In the genomic region with DNA sequence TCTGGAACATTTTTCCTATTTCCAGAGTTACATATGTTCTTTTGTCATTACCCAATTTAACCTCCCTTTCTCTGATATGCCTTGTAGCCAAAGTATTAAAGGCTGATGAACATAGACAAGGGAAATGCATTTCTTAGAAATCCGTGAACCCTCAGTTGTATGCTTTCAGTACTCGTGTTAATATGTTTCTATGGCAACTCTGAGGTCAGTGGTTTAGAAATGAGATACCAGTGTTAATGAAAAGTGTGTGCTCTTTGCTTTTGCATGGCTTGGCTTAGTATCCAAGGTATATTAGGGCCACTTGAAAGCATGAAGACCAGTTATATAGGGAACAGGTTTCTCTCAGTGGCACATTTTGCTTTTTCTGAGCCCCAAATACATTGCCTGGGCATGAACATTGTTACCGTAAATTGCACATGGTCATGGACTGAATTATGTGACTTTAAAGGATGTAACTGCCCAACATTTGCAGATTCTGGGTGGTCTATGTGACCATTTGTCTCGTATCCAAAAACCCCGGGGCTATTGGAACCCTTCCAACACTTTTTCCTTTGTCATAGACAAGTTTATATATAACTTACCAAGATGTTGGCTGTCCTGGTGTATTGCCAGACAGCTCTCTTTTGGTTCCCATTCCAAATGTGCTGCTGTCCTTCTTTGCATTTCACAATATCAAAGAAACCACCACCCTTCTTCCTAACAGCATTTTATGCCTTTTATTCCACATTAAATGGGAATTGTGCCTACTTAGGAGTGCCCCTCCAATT, we compare ENCODE assay signal across 12 cellular contexts. TPM values are rescaled to one million over a fixed set of nuclear protein-coding genes. Genes with fewer than 3 reads are reported as not detected.
A peak's percentile ranks its signal among the peaks of the same experiment; 100 is the strongest.
DNase-seq lines count a peak whose midpoint lies in the region; ATAC-seq and TF ChIP-seq lines count a peak whose summit lies in the region.
"Had no signal": no experiment of that assay in that cellular context is flagged by ENCODE, and none has a peak within 500 bp of the region (broad histone marks: within the 10 kb centered on the region; RNA-seq: fewer than 3 reads in every experiment).

No MANE protein-coding gene starts in this region.

- H3K36me3 Mint-ChIP-seq in T-cell = peaks cover 9% of the 10 kb centered on the region

- ATAC-seq in GM18498 (IDR thresholded peaks at IDR 0.05; ENCODE audit: unreplicated experiment) = peak; percentile 57
- ATAC-seq in T-cell (replicated peaks in 1 of 4) = no peak
- no peak for ATAC-seq in GM19328 (IDR thresholded peaks at IDR 0.05; ENCODE audit: unreplicated experiment)

- H3K79me2 ChIP-seq in SK-N-SH (ENCODE audit: insufficient read depth) = no peaks in the 10 kb centered on the region

- TF ChIP-seq RAD21 in SK-N-SH (IDR thresholded peaks at IDR 0.05; ENCODE audit: low read length) = no peak

- H3K27me3 ChIP-seq in BLaER1 treated with 17β-estradiol and CSF1 and Interleukin-3, amounts not matched to agents 10 nM and 100 nM = no peaks in the 10 kb centered on the region
- H3K27me3 ChIP-seq in SK-N-SH (ENCODE audit: insufficient read depth) = no peaks in the 10 kb centered on the region

- DNase-seq in SK-N-SH (peak; percentile 25), glomerular visceral epithelial cell (ENCODE audit: extremely low spot score) (peak; percentile 31), NCI-H510A (lab: John Stamatoyannopoulos, UW) (no peak), T-cell (no peak), occipital lobe (lab: John Stamatoyannopoulos, UW) (no peak)
- DNase-seq: activated CD4-positive, alpha-beta T cell treated with anti-CD3 and anti-CD28 coated beads for 4 hours; activated naive CD4-positive, alpha-beta T cell; DMS153; NCI-H446 had no signal

- H3K36me3 ChIP-seq in BLaER1 treated with 17β-estradiol and CSF1 and Interleukin-3, amounts not matched to agents 10 nM and 100 nM = peaks cover 17 to 52% (median 23%) of the 10 kb centered on the region in 11 experiments; a peak in 21 of 22 replicates
- H3K36me3 ChIP-seq in SK-N-SH (replicated peaks in 1 of 2; ENCODE audit: control insufficient read depth in 1 of 2, insufficient read depth in 2 of 2, low read length in 1 of 2) = peaks cover 23 to 34% of the 10 kb centered on the region in 2 experiments

- no peak overlapping the region for H3K4me3 Mint-ChIP-seq in T-cell

- peak overlapping the region in 6 of 11 experiments; percentile 2 to 36 (median 18); a peak in 6 of 22 replicates for H3K4me2 ChIP-seq in BLaER1 treated with 17β-estradiol and CSF1 and Interleukin-3, amounts not matched to agents 10 nM and 100 nM
- H3K4me2 ChIP-seq in SK-N-SH = no peak overlapping the region

- H3K4me1 Mint-ChIP-seq in T-cell = peaks cover 0 to 16% (median 8%) of the 10 kb centered on the region in 3 donors

- no peaks in the 10 kb centered on the region for H3K9me3 Mint-ChIP-seq in T-cell

- H3K9ac ChIP-seq in BLaER1 treated with 17β-estradiol and CSF1 and Interleukin-3, amounts not matched to agents 10 nM and 100 nM = no peak overlapping the region
- H3K9ac ChIP-seq in SK-N-SH = no peak overlapping the region

- no peaks in the 10 kb centered on the region for H3F3A ChIP-seq in SK-N-SH (replicated peaks; ENCODE audit: insufficient read depth)

- CTCF ChIA-PET in SK-N-SH (lab: Yijun Ruan, JAX) = interaction anchor here (0.9 to 2.1 kb wide), 4 partner anchors 12 to 179 kb away, joined by 3 to 7 read pairs (median 4); no protein-coding TSS in a partner anchor
- CTCF ChIA-PET in T-cell (lab: Charles Lee) = interaction anchor here in 1 of 2 donors (0.6 kb wide), 1 partner anchor 511 kb away, joined by 5 read pairs; no protein-coding TSS in a partner anchor

- POLR2A ChIA-PET in SK-N-SH (lab: Yijun Ruan, JAX) (no interaction called here), T-cell (lab: Charles Lee) (interaction anchor here (0.5 to 0.7 kb wide), 2 partner anchors 262 to 315 kb away, joined by 4 to 8 read pairs; no protein-coding TSS in a partner anchor)

- TF ChIP-seq EP300 in SK-N-SH (IDR thresholded peaks at IDR 0.05; ENCODE audit: borderline replicate concordance in 1 of 2, low read depth in 1 of 2, low read length in 1 of 2) = no peak

- H3K4me3 ChIP-seq in BLaER1 treated with 17β-estradiol and CSF1 and Interleukin-3, amounts not matched to agents 10 nM and 100 nM = no peak overlapping the region
- no peak overlapping the region for H3K4me3 ChIP-seq in SK-N-SH (ENCODE audit: low read depth in 2 of 2, low read length in 1 of 2)

- peaks cover 0 to 13% (median 0%) of the 10 kb centered on the region in 11 experiments; a peak in 2 of 22 replicates for H4K20me1 ChIP-seq in BLaER1 treated with 17β-estradiol and CSF1 and Interleukin-3, amounts not matched to agents 10 nM and 100 nM
- no peaks in the 10 kb centered on the region for H4K20me1 ChIP-seq in SK-N-SH (ENCODE audit: insufficient read depth)

- no peak overlapping the region for H3K27ac Mint-ChIP-seq in T-cell

- WGBS in SK-N-SH (ENCODE audit: low lambda C conversion rate) = 59% methylated on average over 5 of the region's 5 CpGs

- H3K27me3 Mint-ChIP-seq in T-cell = no peaks in the 10 kb centered on the region

- no peak overlapping the region for H3K27ac ChIP-seq in BLaER1 treated with 17β-estradiol and CSF1 and Interleukin-3, amounts not matched to agents 10 nM and 100 nM
- peak overlapping the region in 1 of 2 experiments; percentile 47; a peak in 1 of 4 replicates for H3K27ac ChIP-seq in SK-N-SH (ENCODE audit: low read depth in 2 of 2, low read length in 1 of 2)

- peaks cover 6 to 17% (median 10%) of the 10 kb centered on the region in 10 experiments; a peak in 15 of 20 replicates for H3K4me1 ChIP-seq in BLaER1 treated with 17β-estradiol and CSF1 and Interleukin-3, amounts not matched to agents 10 nM and 100 nM
- peaks cover 4 to 7% of the 10 kb centered on the region in 2 experiments; a peak in 3 of 4 replicates for H3K4me1 ChIP-seq in SK-N-SH (ENCODE audit: control insufficient read depth in 1 of 2, insufficient read depth in 2 of 2, low read depth in 1 of 2, low read length in 1 of 2)

- TF ChIP-seq CTCF in SK-N-SH (IDR thresholded peaks at IDR 0.05) = no peak

- no peak overlapping the region for H2AFZ ChIP-seq in SK-N-SH (ENCODE audit: low read depth)

- peaks cover 0 to 10% (median 0%) of the 10 kb centered on the region in 11 experiments; a peak in 3 of 22 replicates for H3K9me3 ChIP-seq in BLaER1 treated with 17β-estradiol and CSF1 and Interleukin-3, amounts not matched to agents 10 nM and 100 nM (replicated peaks in 1 of 11)
- no peaks in the 10 kb centered on the region for H3K9me3 ChIP-seq in SK-N-SH

- no peaks in the 10 kb centered on the region for H3K9me2 ChIP-seq in SK-N-SH

TF ChIP-seq in SK-N-SH, 30 proteins besides CTCF, POLR2A, EP300 and RAD21 (continues in another document):
- TF ChIP-seq, protein P1, sequence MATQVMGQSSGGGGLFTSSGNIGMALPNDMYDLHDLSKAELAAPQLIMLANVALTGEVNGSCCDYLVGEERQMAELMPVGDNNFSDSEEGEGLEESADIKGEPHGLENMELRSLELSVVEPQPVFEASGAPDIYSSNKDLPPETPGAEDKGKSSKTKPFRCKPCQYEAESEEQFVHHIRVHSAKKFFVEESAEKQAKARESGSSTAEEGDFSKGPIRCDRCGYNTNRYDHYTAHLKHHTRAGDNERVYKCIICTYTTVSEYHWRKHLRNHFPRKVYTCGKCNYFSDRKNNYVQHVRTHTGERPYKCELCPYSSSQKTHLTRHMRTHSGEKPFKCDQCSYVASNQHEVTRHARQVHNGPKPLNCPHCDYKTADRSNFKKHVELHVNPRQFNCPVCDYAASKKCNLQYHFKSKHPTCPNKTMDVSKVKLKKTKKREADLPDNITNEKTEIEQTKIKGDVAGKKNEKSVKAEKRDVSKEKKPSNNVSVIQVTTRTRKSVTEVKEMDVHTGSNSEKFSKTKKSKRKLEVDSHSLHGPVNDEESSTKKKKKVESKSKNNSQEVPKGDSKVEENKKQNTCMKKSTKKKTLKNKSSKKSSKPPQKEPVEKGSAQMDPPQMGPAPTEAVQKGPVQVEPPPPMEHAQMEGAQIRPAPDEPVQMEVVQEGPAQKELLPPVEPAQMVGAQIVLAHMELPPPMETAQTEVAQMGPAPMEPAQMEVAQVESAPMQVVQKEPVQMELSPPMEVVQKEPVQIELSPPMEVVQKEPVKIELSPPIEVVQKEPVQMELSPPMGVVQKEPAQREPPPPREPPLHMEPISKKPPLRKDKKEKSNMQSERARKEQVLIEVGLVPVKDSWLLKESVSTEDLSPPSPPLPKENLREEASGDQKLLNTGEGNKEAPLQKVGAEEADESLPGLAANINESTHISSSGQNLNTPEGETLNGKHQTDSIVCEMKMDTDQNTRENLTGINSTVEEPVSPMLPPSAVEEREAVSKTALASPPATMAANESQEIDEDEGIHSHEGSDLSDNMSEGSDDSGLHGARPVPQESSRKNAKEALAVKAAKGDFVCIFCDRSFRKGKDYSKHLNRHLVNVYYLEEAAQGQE (IDR thresholded peaks at IDR 0.05; ENCODE audit: low read depth, low read length) = no peak
- TF ChIP-seq NRF1 (IDR thresholded peaks at IDR 0.05; ENCODE audit: low read depth, low read length) = no peak
- TF ChIP-seq, protein P2, sequence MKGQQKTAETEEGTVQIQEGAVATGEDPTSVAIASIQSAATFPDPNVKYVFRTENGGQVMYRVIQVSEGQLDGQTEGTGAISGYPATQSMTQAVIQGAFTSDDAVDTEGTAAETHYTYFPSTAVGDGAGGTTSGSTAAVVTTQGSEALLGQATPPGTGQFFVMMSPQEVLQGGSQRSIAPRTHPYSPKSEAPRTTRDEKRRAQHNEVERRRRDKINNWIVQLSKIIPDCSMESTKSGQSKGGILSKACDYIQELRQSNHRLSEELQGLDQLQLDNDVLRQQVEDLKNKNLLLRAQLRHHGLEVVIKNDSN (IDR thresholded peaks at IDR 0.05; ENCODE audit: borderline replicate concordance, low read depth) = no peak

RNA-seq across cellular contexts. Expression of gene ABHD15, which starts 17.5 kb away (rescaled TPM):
- polyA plus RNA-seq in SK-N-SH (2012; rRNA removed) = 6.3 and 7.0 TPM in 2 replicates
- polyA plus RNA-seq in SK-N-SH (2012; cell fraction: cytosol; rRNA removed) = 4.4 and 6.0 TPM in 2 replicates
- 5.7 and 6.0 TPM in 2 replicates for polyA plus RNA-seq in SK-N-SH (2012; cell fraction: nucleus; rRNA removed)
- total RNA-seq in T-cell (10 to 100 TPM in 4 of 5 donors, 1 to 10 TPM in 1; 7.9 to 23.1 (median 16.5) TPM), occipital lobe (0.78 TPM)

RNA-seq across cellular contexts. Expression of gene TP53I13, which starts 19.1 kb away (rescaled TPM):
- polyA plus RNA-seq in SK-N-SH (2012; rRNA removed) = 39.2 and 45.3 TPM in 2 replicates
- polyA plus RNA-seq in SK-N-SH (2012; cell fraction: cytosol; rRNA removed) = 15.7 and 27.4 TPM in 2 replicates
- 130 and 165 TPM in 2 replicates for polyA plus RNA-seq in SK-N-SH (2012; cell fraction: nucleus; rRNA removed)
- total RNA-seq in T-cell = 100 to 1,000 TPM in 3 of 5 donors, 10 to 100 TPM in 2; 56.0 to 166 (median 128) TPM
- total RNA-seq in occipital lobe = 6.9 TPM

RNA-seq across cellular contexts. Expression of gene GIT1, which starts 40.1 kb away (rescaled TPM):
- 39.4 and 42.9 TPM in 2 replicates for polyA plus RNA-seq in SK-N-SH (2012; rRNA removed)
- polyA plus RNA-seq in SK-N-SH (2012; cell fraction: cytosol; rRNA removed) = 21.6 and 27.8 TPM in 2 replicates
- polyA plus RNA-seq in SK-N-SH (2012; cell fraction: nucleus; rRNA removed) = 92.1 and 131 TPM in 2 replicates
- total RNA-seq in T-cell = 10 to 100 TPM; 36.7 to 86.4 (median 71.8) TPM
- 29.6 TPM for total RNA-seq in occipital lobe

RNA-seq across cellular contexts. Expression of gene ANKRD13B, which starts 43.6 kb away (rescaled TPM):
- polyA plus RNA-seq in SK-N-SH (2012; rRNA removed) = 14.0 and 16.1 TPM in 2 replicates
- polyA plus RNA-seq in SK-N-SH (2012; cell fraction: cytosol; rRNA removed) = 4.1 and 9.1 TPM in 2 replicates
- 90.2 and 139 TPM in 2 replicates for polyA plus RNA-seq in SK-N-SH (2012; cell fraction: nucleus; rRNA removed)
- total RNA-seq in T-cell = 1 to 10 TPM; 1.7 to 6.4 (median 4.1) TPM
- 28.1 TPM for total RNA-seq in occipital lobe

Comparison
In these comparisons a context has a peak if more than half of its experiments do, and no peak if none do; other contexts are left out.
1. DNase-seq: peak in SK-N-SH (single experiment) and glomerular visceral epithelial cell (single experiment); none in NCI-H510A (single experiment), T-cell (0 of 34) and occipital lobe (single experiment).